31 cellular contexts compared by ENCODE assay signal in genomic region chr2:203646961-203647360, GRCh38. TPM values are rescaled to one million over a fixed set of nuclear protein-coding genes. Genes with fewer than 3 reads are reported as not detected.
"Had no signal": no experiment of that assay in that cellular context is flagged by ENCODE, and none has a peak within 500 bp of the region (broad histone marks: within the 10 kb centered on the region; RNA-seq: fewer than 3 reads in every experiment).

No MANE protein-coding gene starts in this region.

- H3K27me3 ChIP-seq: ascending aorta, dorsolateral prefrontal cortex had no signal

- H3K36me3 Mint-ChIP-seq: activated naive CD4-positive, alpha-beta T cell treated with anti-CD3 and anti-CD28 coated beads, Interleukin-2, amount 10 ng/mL, durations not matched to agents 7 days and 5 days; activated naive CD4-positive, alpha-beta T cell treated with anti-CD3 and anti-CD28 coated beads, Interleukin-2, amount 50 U/mL, for 72 hours; activated naive CD8-positive, alpha-beta T cell treated with anti-CD3 and anti-CD28 coated beads, Interleukin-2, amount 10 ng/mL, durations not matched to agents 7 days and 5 days; brain; T-cell had no signal

- H3K36me3 ChIP-seq: ascending aorta had no signal

- H3K4me3 ChIP-seq: ascending aorta, coronary artery, dorsolateral prefrontal cortex had no signal

- H3K4me3 Mint-ChIP-seq: activated CD4-positive, alpha-beta memory T cell treated with anti-CD3 and anti-CD28 coated beads, Interleukin-2, amount 10 ng/mL, durations not matched to agents 7 days and 5 days; activated CD4-positive, alpha-beta T cell treated with anti-CD3 and anti-CD28 coated beads, Interleukin-2, amount 10 ng/mL, durations not matched to agents 7 days and 5 days; activated naive CD4-positive, alpha-beta T cell treated with anti-CD3 and anti-CD28 coated beads, Interleukin-2, amount 10 ng/mL, durations not matched to agents 7 days and 5 days; activated naive CD8-positive, alpha-beta T cell treated with anti-CD3 and anti-CD28 coated beads, Interleukin-2, amount 10 ng/mL, durations not matched to agents 7 days and 5 days; activated T-cell treated with anti-CD3 and anti-CD28 coated beads, Interleukin-2, amount 50 U/mL, for 24 hours; activated T-cell treated with anti-CD3 and anti-CD28 coated beads, Interleukin-2, amount 50 U/mL, for 72 hours; brain; central memory CD8-positive, alpha-beta T cell; dendritic cell treated with granulocyte-macrophage colony-stimulating factor and Interleukin-4, amounts not matched to agents 40 ng/mL and 50 ng/mL, for 4 days; endodermal cell; T-cell; T-helper 1 cell treated with Interleukin-12 subunit alpha and Interleukin-12 subunit beta and Interleukin-4 antibody, amounts not matched to agents 30 μg/mL and 1 μg/mL, for 36 hours had no signal

- H3K27ac ChIP-seq: ascending aorta, coronary artery, dorsolateral prefrontal cortex had no signal

- H3K27me3 Mint-ChIP-seq: activated CD4-positive, alpha-beta memory T cell treated with anti-CD3 and anti-CD28 coated beads, Interleukin-2, amount 10 ng/mL, durations not matched to agents 7 days and 5 days; activated CD4-positive, alpha-beta T cell treated with anti-CD3 and anti-CD28 coated beads, Interleukin-2, amount 10 ng/mL, durations not matched to agents 7 days and 5 days; activated T-cell treated with anti-CD3 and anti-CD28 coated beads, Interleukin-2, amount 50 U/mL, for 24 hours; brain; central memory CD8-positive, alpha-beta T cell; dendritic cell treated with granulocyte-macrophage colony-stimulating factor and Interleukin-4, amounts not matched to agents 40 ng/mL and 50 ng/mL, for 4 days; T-cell had no signal

- FAIRE-seq: bronchial epithelial cell, TTC549 had no signal

- DNase-seq: activated CD4-positive, alpha-beta memory T cell treated with anti-CD3 and anti-CD28 coated beads, Interleukin-2, amount 10 ng/mL, durations not matched to agents 7 days and 5 days; activated CD4-positive, alpha-beta T cell treated with anti-CD3 and anti-CD28 coated beads for 4 hours; activated CD4-positive, alpha-beta T cell treated with anti-CD3 and anti-CD28 coated beads, Interleukin-2, amount 10 ng/mL, durations not matched to agents 7 days and 5 days; activated CD4-positive, alpha-beta T cell treated with anti-CD3 and anti-CD28 coated beads, Interleukin-2, amount 50 U/mL, for 4 hours; activated CD4-positive, CD25-positive, alpha-beta regulatory T cell; activated CD4-positive, CD25-positive, alpha-beta regulatory T cell treated with anti-CD3 and anti-CD28 coated beads, Interleukin-2, amount 50 U/mL, for 72 hours; activated CD8-positive, alpha-beta memory T cell treated with anti-CD3 and anti-CD28 coated beads, Interleukin-2, amount 50 U/mL, for 48 hours; activated gamma-delta T cell; activated naive CD4-positive, alpha-beta T cell; activated naive CD4-positive, alpha-beta T cell treated with anti-CD3 and anti-CD28 coated beads, Interleukin-2, amount 10 ng/mL, durations not matched to agents 7 days and 5 days; activated naive CD8-positive, alpha-beta T cell treated with anti-CD3 and anti-CD28 coated beads, Interleukin-2, amount 10 ng/mL, durations not matched to agents 7 days and 5 days; activated T-cell treated with anti-CD3 and anti-CD28 coated beads for 4 hours; activated T-cell treated with anti-CD3 and anti-CD28 coated beads, Interleukin-2, amount 50 U/mL, for 24 hours; activated T-cell treated with anti-CD3 and anti-CD28 coated beads, Interleukin-2, amount 50 U/mL, for 72 hours; dorsolateral prefrontal cortex; effector memory CD4-positive, alpha-beta T cell; foreskin fibroblast; head of caudate nucleus; T-cell; T-helper 9 cell had no signal

- H3K27ac Mint-ChIP-seq: activated CD4-positive, alpha-beta memory T cell treated with anti-CD3 and anti-CD28 coated beads, Interleukin-2, amount 10 ng/mL, durations not matched to agents 7 days and 5 days; activated CD4-positive, alpha-beta T cell treated with anti-CD3 and anti-CD28 coated beads, Interleukin-2, amount 10 ng/mL, durations not matched to agents 7 days and 5 days; activated naive CD4-positive, alpha-beta T cell treated with anti-CD3 and anti-CD28 coated beads, Interleukin-2, amount 10 ng/mL, durations not matched to agents 7 days and 5 days; activated naive CD8-positive, alpha-beta T cell treated with anti-CD3 and anti-CD28 coated beads, Interleukin-2, amount 10 ng/mL, durations not matched to agents 7 days and 5 days; activated T-cell treated with anti-CD3 and anti-CD28 coated beads, Interleukin-2, amount 50 U/mL, for 24 hours; activated T-cell treated with anti-CD3 and anti-CD28 coated beads, Interleukin-2, amount 50 U/mL, for 72 hours; brain; dendritic cell treated with granulocyte-macrophage colony-stimulating factor and Interleukin-4, amounts not matched to agents 40 ng/mL and 50 ng/mL, for 4 days; endodermal cell; T-helper 1 cell treated with Interleukin-12 subunit alpha and Interleukin-12 subunit beta and Interleukin-4 antibody, amounts not matched to agents 30 μg/mL and 1 μg/mL, for 36 hours had no signal

- H3K9me3 ChIP-seq: ascending aorta had no signal

- H3K9me3 Mint-ChIP-seq: activated CD4-positive, alpha-beta memory T cell treated with anti-CD3 and anti-CD28 coated beads, Interleukin-2, amount 10 ng/mL, durations not matched to agents 7 days and 5 days; activated naive CD4-positive, alpha-beta T cell treated with anti-CD3 and anti-CD28 coated beads, Interleukin-2, amount 10 ng/mL, durations not matched to agents 7 days and 5 days; activated naive CD4-positive, alpha-beta T cell treated with anti-CD3 and anti-CD28 coated beads, Interleukin-2, amount 50 U/mL, for 72 hours; activated naive CD8-positive, alpha-beta T cell treated with anti-CD3 and anti-CD28 coated beads, Interleukin-2, amount 10 ng/mL, durations not matched to agents 7 days and 5 days; activated T-cell treated with anti-CD3 and anti-CD28 coated beads, Interleukin-2, amount 50 U/mL, for 24 hours; activated T-cell treated with anti-CD3 and anti-CD28 coated beads, Interleukin-2, amount 50 U/mL, for 72 hours; central memory CD8-positive, alpha-beta T cell; dendritic cell treated with granulocyte-macrophage colony-stimulating factor and Interleukin-4, amounts not matched to agents 40 ng/mL and 50 ng/mL, for 4 days; T-cell; T-helper 1 cell treated with Interleukin-12 subunit alpha and Interleukin-12 subunit beta and Interleukin-4 antibody, amounts not matched to agents 30 μg/mL and 1 μg/mL, for 36 hours had no signal

- ATAC-seq: activated naive CD4-positive, alpha-beta T cell treated with anti-CD3 and anti-CD28 coated beads, Interleukin-2, amount 50 U/mL, for 72 hours; activated T-cell treated with anti-CD3 and anti-CD28 coated beads, Interleukin-2, amount 50 U/mL, for 72 hours; T-cell had no signal

RNA-seq across cellular contexts. Expression of gene CD28, which starts 59.5 kb away (rescaled TPM):
- total RNA-seq: bronchial epithelial cell, endodermal cell, epithelial cell of proximal tubule had no signal
